In genomic region chr12:11152725-11153124, GRCh38 we compare ENCODE assay signal across 8 cellular contexts. TPM values are rescaled to one million over a fixed set of nuclear protein-coding genes. Genes with fewer than 3 reads are reported as not detected.
"Had no signal": no experiment of that assay in that cellular context is flagged by ENCODE, and none has a peak within 500 bp of the region (broad histone marks: within the 10 kb centered on the region; RNA-seq: fewer than 3 reads in every experiment).

No MANE protein-coding gene starts in this region.

- H2AFZ ChIP-seq: GM23338 had no signal

- DNase-seq: HCEC 1CT, IMR-90 had no signal

- H3K4me3 ChIP-seq: GM23338, K562 had no signal

- H3K4me2 ChIP-seq: GM23338 had no signal

- H3K27ac Mint-ChIP-seq: GM23338 had no signal

- FAIRE-seq: H1, H54, HTR-8/SVneo, K562 had no signal

- H3K4me3 Mint-ChIP-seq: GM23338 had no signal

RNA-seq across cellular contexts. Expression of gene TAS2R42, which starts 34.0 kb away (rescaled TPM):
- total RNA-seq: H1, HT-29, IMR-90, K562 had no signal
- polyA plus RNA-seq: GM23338, H1, IMR-90, K562 had no signal
